In the genomic region with DNA sequence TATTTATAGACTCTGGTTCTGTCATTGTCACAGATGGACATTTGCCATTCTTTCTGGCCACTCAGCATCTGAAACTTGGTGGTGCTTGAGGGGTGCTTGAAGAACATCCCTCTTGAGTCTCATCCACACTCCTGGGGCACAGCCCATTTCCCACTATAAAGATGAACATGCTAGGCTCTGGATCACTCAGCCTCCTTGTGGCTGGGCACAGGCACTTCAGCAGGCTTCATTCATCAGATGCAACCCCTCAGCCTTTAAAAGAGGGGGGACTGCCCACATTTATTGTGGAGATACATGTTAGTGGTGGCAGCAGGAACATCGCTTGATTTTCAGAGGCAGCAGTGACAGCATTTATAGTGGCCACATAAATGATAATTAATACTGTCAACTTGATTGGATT, we compare ENCODE assay signal across 15 cellular contexts.
DNase-seq lines count a peak whose midpoint lies in the region; ATAC-seq and TF ChIP-seq lines count a peak whose summit lies in the region.
"Had no signal": no experiment of that assay in that cellular context is flagged by ENCODE, and none has a peak within 500 bp of the region (broad histone marks: within the 10 kb centered on the region; RNA-seq: fewer than 3 reads in every experiment).

No MANE protein-coding gene starts in this region.

- H3K4me1 Mint-ChIP-seq in stimulated activated naive B cell treated with anti-CD40 and anti-IgM and Interleukin-4, amounts not matched to agents 10 μg/mL and 1 μg/mL and 100 μg/mL, for 72 hours, result no peaks in the 10 kb centered on the region
- H3K4me1 Mint-ChIP-seq: natural killer cell had no signal

- ATAC-seq in stimulated activated naive B cell treated with anti-CD40 and anti-IgM and Interleukin-4, amounts not matched to agents 10 μg/mL and 1 μg/mL and 100 μg/mL, for 72 hours (replicated peaks), result no peak
- ATAC-seq: activated CD8-positive, alpha-beta T cell treated with anti-CD3 and anti-CD28 coated beads for 36 hours; natural killer cell; SK-N-SH treated with all-trans-retinoic acid at 6 μM for 48 hours had no signal

- TF ChIP-seq POLR2A in breast epithelium (IDR thresholded peaks at IDR 0.05), result no peak
- TF ChIP-seq POLR2A in esophagus muscularis mucosa (IDR thresholded peaks at IDR 0.05; ENCODE audit: low read depth), result no peak
- no peak for TF ChIP-seq POLR2A in tibial nerve (IDR thresholded peaks at IDR 0.05)

- H3K27ac ChIP-seq in mammary epithelial cell (ENCODE audit: insufficient read depth, low read depth, low read length), result no peak overlapping the region
- H3K27ac ChIP-seq in breast epithelium, result no peak overlapping the region
- no peak overlapping the region for H3K27ac ChIP-seq in WERI-Rb-1
- H3K27ac ChIP-seq in esophagus muscularis mucosa (replicated peaks in 1 of 4), result no peak overlapping the region
- no peak overlapping the region for H3K27ac ChIP-seq in tibial nerve
- H3K27ac ChIP-seq: testis had no signal

- DNase-seq in mammary epithelial cell (no peak), breast epithelium (ENCODE audit: low spot score in 2 of 2) (no peak), WERI-Rb-1 (peak; percentile 18), fibroblast of villous mesenchyme (ENCODE audit: low read depth) (peak; percentile 2), esophagus muscularis mucosa (ENCODE audit: extremely low spot score) (no peak), tibial nerve (ENCODE audit: low spot score in 2 of 2) (no peak)
- DNase-seq in stimulated activated naive B cell treated with anti-CD40 and anti-IgM and Interleukin-4, amounts not matched to agents 10 μg/mL and 1 μg/mL and 100 μg/mL, for 72 hours, result no peak
- no peak for DNase-seq in activated CD4-positive, alpha-beta T cell treated with anti-CD3 and anti-CD28 coated beads, Interleukin-2, amount 50 U/mL, for 48 hours
- DNase-seq: activated CD8-positive, alpha-beta T cell treated with anti-CD3 and anti-CD28 coated beads for 36 hours; amygdala; natural killer cell; testis had no signal

- H2AFZ ChIP-seq in mammary epithelial cell (ENCODE audit: low read depth, low read length), result no peak overlapping the region

- H3K4me1 ChIP-seq in mammary epithelial cell (ENCODE audit: insufficient read depth, low read length) (no peaks in the 10 kb centered on the region), breast epithelium (no peaks in the 10 kb centered on the region), esophagus muscularis mucosa (no peaks in the 10 kb centered on the region), tibial nerve (no peaks in the 10 kb centered on the region)
- H3K4me1 ChIP-seq: testis had no signal

- H3K36me3 ChIP-seq in mammary epithelial cell (ENCODE audit: insufficient read depth, low read length) (no peaks in the 10 kb centered on the region), breast epithelium (no peaks in the 10 kb centered on the region), WERI-Rb-1 (no peaks in the 10 kb centered on the region), esophagus muscularis mucosa (no peaks in the 10 kb centered on the region), tibial nerve (no peaks in the 10 kb centered on the region)

- no peak overlapping the region for H3K9ac ChIP-seq in mammary epithelial cell (ENCODE audit: insufficient read depth, low read length)

- no peaks in the 10 kb centered on the region for H3K9me3 Mint-ChIP-seq in stimulated activated naive B cell treated with anti-CD40 and anti-IgM and Interleukin-4, amounts not matched to agents 10 μg/mL and 1 μg/mL and 100 μg/mL, for 72 hours
- H3K9me3 Mint-ChIP-seq: activated CD8-positive, alpha-beta T cell treated with anti-CD3 and anti-CD28 coated beads for 36 hours; activated T-helper 1 cell treated with anti-CD3 and anti-CD28 coated beads, Interleukin-12 subunit alpha, Interleukin-12 subunit beta, Interleukin-2, Interleukin-4 antibody, amounts not matched to agents 30 ng/mL and 10 ng/mL and 1 ng/mL, durations not matched to agents 14 hours and 24 hours and 36 hours; dendritic cell treated with granulocyte-macrophage colony-stimulating factor and Interleukin-4, amounts not matched to agents 40 ng/mL and 50 ng/mL, for 4 days; natural killer cell had no signal

- CTCF ChIA-PET in mammary epithelial cell (lab: Charles Lee; ENCODE audit: low non-redundant PET), result no interaction called here

- no peaks in the 10 kb centered on the region for H3K79me2 ChIP-seq in mammary epithelial cell (ENCODE audit: insufficient read depth, low read length)

- peaks cover 0 to 6% of the 10 kb centered on the region in 2 donors for H3K27me3 Mint-ChIP-seq in stimulated activated naive B cell treated with anti-CD40 and anti-IgM and Interleukin-4, amounts not matched to agents 10 μg/mL and 1 μg/mL and 100 μg/mL, for 72 hours

- peaks cover 3% of the 10 kb centered on the region for H3K27me3 ChIP-seq in mammary epithelial cell (ENCODE audit: insufficient read depth, low read length)
- H3K27me3 ChIP-seq in breast epithelium, result no peaks in the 10 kb centered on the region
- H3K27me3 ChIP-seq in WERI-Rb-1 (ENCODE audit: insufficient read depth, low read depth, severe bottlenecking), result no peaks in the 10 kb centered on the region
- no peaks in the 10 kb centered on the region for H3K27me3 ChIP-seq in esophagus muscularis mucosa
- no peaks in the 10 kb centered on the region for H3K27me3 ChIP-seq in tibial nerve
- H3K27me3 ChIP-seq: testis had no signal

- no peak overlapping the region for H3K4me3 Mint-ChIP-seq in stimulated activated naive B cell treated with anti-CD40 and anti-IgM and Interleukin-4, amounts not matched to agents 10 μg/mL and 1 μg/mL and 100 μg/mL, for 72 hours
- H3K4me3 Mint-ChIP-seq: activated CD8-positive, alpha-beta T cell treated with anti-CD3 and anti-CD28 coated beads for 36 hours; activated T-helper 1 cell treated with anti-CD3 and anti-CD28 coated beads, Interleukin-12 subunit alpha, Interleukin-12 subunit beta, Interleukin-2, Interleukin-4 antibody, amounts not matched to agents 30 ng/mL and 10 ng/mL and 1 ng/mL, durations not matched to agents 14 hours and 24 hours and 36 hours; dendritic cell treated with granulocyte-macrophage colony-stimulating factor and Interleukin-4, amounts not matched to agents 40 ng/mL and 50 ng/mL, for 4 days; natural killer cell had no signal

- in situ Hi-C loops in mammary epithelial cell (cut with MboI; ENCODE audit: low sequenced_read_pairs in 2 of 2), result no loop called here

- no peaks in the 10 kb centered on the region for H4K20me1 ChIP-seq in mammary epithelial cell (ENCODE audit: insufficient read depth, low read length)

- peak; percentile 10 to 15 for TF ChIP-seq CTCF in mammary epithelial cell (conservative IDR thresholded peaks at IDR 0.05 in 1 of 2, IDR thresholded peaks at IDR 0.05 in 1 of 2; ENCODE audit: extremely low read depth in 1 of 2, insufficient read depth in 1 of 2, low read depth in 1 of 2, low read length in 2 of 2)
- TF ChIP-seq CTCF in breast epithelium (IDR thresholded peaks at IDR 0.05), result no peak
- TF ChIP-seq CTCF in WERI-Rb-1 (IDR thresholded peaks at IDR 0.05; ENCODE audit: low read depth, low read length), result peak; percentile 47
- peak; percentile 31 for TF ChIP-seq CTCF in fibroblast of villous mesenchyme (IDR thresholded peaks at IDR 0.05; ENCODE audit: insufficient read depth, low read depth, low read length)
- no peak for TF ChIP-seq CTCF in esophagus muscularis mucosa (IDR thresholded peaks at IDR 0.05)
- TF ChIP-seq CTCF in tibial nerve (IDR thresholded peaks at IDR 0.05), result no peak

- dilution Hi-C loops in mammary epithelial cell (cut with HindIII; ENCODE audit: low sequenced_read_pairs), result no loop called here

- BruUV-seq in mammary epithelial cell (replicated peaks; lab: Mats Ljungman, UMichigan), result no TSS peak

- H3K4me3 ChIP-seq in mammary epithelial cell (replicated peaks in 1 of 3; ENCODE audit: insufficient read depth in 1 of 3, low read depth in 2 of 3, low read length in 3 of 3) (no peak overlapping the region), breast epithelium (no peak overlapping the region), WERI-Rb-1 (ENCODE audit: low read depth, low read length) (no peak overlapping the region), fibroblast of villous mesenchyme (ENCODE audit: low read depth, low read length) (no peak overlapping the region), esophagus muscularis mucosa (no peak overlapping the region), tibial nerve (no peak overlapping the region)
- H3K4me3 ChIP-seq: testis had no signal

- peaks cover 0 to 1% of the 10 kb centered on the region in 2 donors for H3K36me3 Mint-ChIP-seq in stimulated activated naive B cell treated with anti-CD40 and anti-IgM and Interleukin-4, amounts not matched to agents 10 μg/mL and 1 μg/mL and 100 μg/mL, for 72 hours
- H3K36me3 Mint-ChIP-seq: natural killer cell had no signal

- no peak for TF ChIP-seq EP300 in esophagus muscularis mucosa (IDR thresholded peaks at IDR 0.05)
- TF ChIP-seq EP300 in tibial nerve (IDR thresholded peaks at IDR 0.05), result no peak

- no peak overlapping the region for H3K27ac Mint-ChIP-seq in stimulated activated naive B cell treated with anti-CD40 and anti-IgM and Interleukin-4, amounts not matched to agents 10 μg/mL and 1 μg/mL and 100 μg/mL, for 72 hours
- H3K27ac Mint-ChIP-seq: activated CD8-positive, alpha-beta T cell treated with anti-CD3 and anti-CD28 coated beads for 36 hours; activated T-helper 1 cell treated with anti-CD3 and anti-CD28 coated beads, Interleukin-12 subunit alpha, Interleukin-12 subunit beta, Interleukin-2, Interleukin-4 antibody, amounts not matched to agents 30 ng/mL and 10 ng/mL and 1 ng/mL, durations not matched to agents 14 hours and 24 hours and 36 hours; dendritic cell treated with granulocyte-macrophage colony-stimulating factor and Interleukin-4, amounts not matched to agents 40 ng/mL and 50 ng/mL, for 4 days; natural killer cell had no signal

- intact Hi-C loops in mammary epithelial cell (cut with micrococcal nuclease) (no loop called here), breast epithelium (cut with DNase I; ENCODE audit: low total_unique reads) (no loop called here), esophagus muscularis mucosa (cut with DNase I) (no loop called here)

- H3K9me3 ChIP-seq in mammary epithelial cell (replicated peaks; ENCODE audit: insufficient read depth, low read length) (no peaks in the 10 kb centered on the region), breast epithelium (no peaks in the 10 kb centered on the region), WERI-Rb-1 (ENCODE audit: severe bottlenecking) (no peaks in the 10 kb centered on the region), esophagus muscularis mucosa (no peaks in the 10 kb centered on the region), tibial nerve (no peaks in the 10 kb centered on the region)
- H3K9me3 ChIP-seq: testis had no signal

- WGBS in mammary epithelial cell (ENCODE audit: low coverage, missing lambda C conversion rate), result 91% methylated on average over 1 of the region's 1 CpG
- 100% methylated on average over 1 of the region's 1 CpG for WGBS in esophagus muscularis mucosa
- 80 to 100% methylated on average over 1 of the region's 1 CpG for WGBS in tibial nerve, 2 donors

- no peak overlapping the region for H3K4me2 ChIP-seq in mammary epithelial cell (ENCODE audit: insufficient read depth, low read depth, low read length)

Comparison
In these comparisons a context has a peak if more than half of its experiments do, and no peak if none do; other contexts are left out.
1. CTCF ChIP-seq: peak in mammary epithelial cell (2 of 2), WERI-Rb-1 (single experiment) and fibroblast of villous mesenchyme (single experiment); none in breast epithelium (0 of 3), esophagus muscularis mucosa (0 of 3) and tibial nerve (0 of 5).
2. DNase-seq: peak in WERI-Rb-1 (single experiment) and fibroblast of villous mesenchyme (single experiment); none in mammary epithelial cell (single experiment), breast epithelium (0 of 2), esophagus muscularis mucosa (single experiment), stimulated activated naive B cell treated with anti-CD40 and anti-IgM and Interleukin-4, amounts not matched to agents 10 μg/mL and 1 μg/mL and 100 μg/mL, for 72 hours (single experiment), activated CD4-positive, alpha-beta T cell treated with anti-CD3 and anti-CD28 coated beads, Interleukin-2, amount 50 U/mL, for 48 hours (0 of 2) and tibial nerve (0 of 2).